In genomic region chr10:71268751-71269150, GRCh38 we compare ENCODE assay signal across 12 cellular contexts. TPM values are rescaled to one million over a fixed set of nuclear protein-coding genes. Genes with fewer than 3 reads are reported as not detected.
A peak's percentile ranks its signal among the peaks of the same experiment; 100 is the strongest.
DNase-seq lines count a peak whose midpoint lies in the region; ATAC-seq and TF ChIP-seq lines count a peak whose summit lies in the region.
"Had no signal": no experiment of that assay in that cellular context is flagged by ENCODE, and none has a peak within 500 bp of the region (broad histone marks: within the 10 kb centered on the region; RNA-seq: fewer than 3 reads in every experiment).

No MANE protein-coding gene starts in this region.

- ATAC-seq in Right ventricle myocardium inferior (peak; percentile 63), HG03108 (IDR thresholded peaks at IDR 0.05; ENCODE audit: unreplicated experiment) (no peak), HG03342 (IDR thresholded peaks at IDR 0.05; ENCODE audit: unreplicated experiment) (no peak)
- ATAC-seq in naive thymus-derived CD8-positive, alpha-beta T cell: no peak
- ATAC-seq: lower lobe of right lung, upper lobe of right lung had no signal

- H3K27me3 Mint-ChIP-seq in Caco-2 (ENCODE audit: insufficient read depth, unreplicated experiment): no peaks in the 10 kb centered on the region
- H3K27me3 Mint-ChIP-seq in naive thymus-derived CD8-positive, alpha-beta T cell: no peaks in the 10 kb centered on the region

- DNase-seq in Caco-2 (no peak), Right ventricle myocardium inferior (ENCODE audit: missing footprints) (peak; percentile 79), osteoblast (ENCODE audit: insufficient read length, low spot score, missing footprints) (peak; percentile 51), DMS79 treated with DMSO at 0.1 percent for 48 hours (lab: John Stamatoyannopoulos, UW) (no peak)
- DNase-seq in naive thymus-derived CD8-positive, alpha-beta T cell: no peak
- DNase-seq: activated CD4-positive, alpha-beta T cell treated with anti-CD3 and anti-CD28 coated beads, Interleukin-2, amount 50 U/mL, for 1 hour; lower lobe of right lung; upper lobe of right lung had no signal

- no peak overlapping the region for H3K4me3 Mint-ChIP-seq in Caco-2 (ENCODE audit: unreplicated experiment)
- H3K4me3 Mint-ChIP-seq in naive thymus-derived CD8-positive, alpha-beta T cell: no peak overlapping the region
- H3K4me3 Mint-ChIP-seq: T-helper 2 cell treated with Interferon-gamma antibody and Interleukin-4, amounts not matched to agents 5 μg/mL and 100 μg/mL, for 36 hours had no signal

- H3K4me1 Mint-ChIP-seq in Caco-2 (ENCODE audit: low read depth, unreplicated experiment): peaks cover 19% of the 10 kb centered on the region
- H3K4me1 Mint-ChIP-seq in naive thymus-derived CD8-positive, alpha-beta T cell: no peaks in the 10 kb centered on the region

- peak overlapping the region; percentile 9 for H3K4me2 ChIP-seq in osteoblast (ENCODE audit: insufficient read depth, low read length)

- H3K27ac Mint-ChIP-seq in Caco-2 (ENCODE audit: unreplicated experiment): peak overlapping the region; percentile 93
- no peak overlapping the region for H3K27ac Mint-ChIP-seq in naive thymus-derived CD8-positive, alpha-beta T cell
- H3K27ac Mint-ChIP-seq: T-helper 2 cell treated with Interferon-gamma antibody and Interleukin-4, amounts not matched to agents 5 μg/mL and 100 μg/mL, for 36 hours had no signal

- TF ChIP-seq CTCF in Caco-2 (IDR thresholded peaks at IDR 0.05; ENCODE audit: insufficient read depth in 1 of 2, low read depth in 1 of 2, low read length in 1 of 2, severe bottlenecking in 1 of 2, unreplicated experiment in 1 of 2) (no peak), VCaP (conservative IDR thresholded peaks at IDR 0.05) (0 out of 2 replicates have a peak, but pooled peaks have one; percentile 7), osteoblast (IDR thresholded peaks at IDR 0.05; ENCODE audit: extremely low read depth, low read depth, low read length) (no peak)

- CTCF ChIA-PET in Caco-2 (lab: Charles Lee): interaction anchor here (0.6 to 1.4 kb wide), 3 partner anchors 9 to 51 kb away, joined by 3 to 4 read pairs (median 3); no protein-coding TSS in a partner anchor

- no TSS peak for BruUV-seq in Caco-2 (replicated peaks; lab: Mats Ljungman, UMichigan)

- no peaks in the 10 kb centered on the region for H3K9me3 ChIP-seq in Caco-2
- H3K9me3 ChIP-seq in osteoblast (ENCODE audit: low read depth, low read length): no peaks in the 10 kb centered on the region
- H3K9me3 ChIP-seq: lower lobe of right lung, upper lobe of right lung had no signal

- POLR2A ChIA-PET in Caco-2 (lab: Charles Lee): no interaction called here
- POLR2A ChIA-PET in naive thymus-derived CD8-positive, alpha-beta T cell (lab: Charles Lee): no interaction called here

- H3K79me2 ChIP-seq in osteoblast (ENCODE audit: insufficient read depth, low read length): peaks cover 4% of the 10 kb centered on the region

- H3K27ac ChIP-seq in VCaP (no peak overlapping the region), osteoblast (ENCODE audit: low read depth, low read length) (peak overlapping the region; percentile 17)
- H3K27ac ChIP-seq: lower lobe of right lung, upper lobe of right lung had no signal

- H3K9me3 Mint-ChIP-seq in Caco-2 (ENCODE audit: unreplicated experiment): no peaks in the 10 kb centered on the region
- H3K9me3 Mint-ChIP-seq in naive thymus-derived CD8-positive, alpha-beta T cell: no peaks in the 10 kb centered on the region
- H3K9me3 Mint-ChIP-seq: T-helper 2 cell treated with Interferon-gamma antibody and Interleukin-4, amounts not matched to agents 5 μg/mL and 100 μg/mL, for 36 hours had no signal

- H4K20me1 ChIP-seq in osteoblast (ENCODE audit: insufficient read depth, low read length): peaks cover 25% of the 10 kb centered on the region

- intact Hi-C loops in Caco-2 (cut with micrococcal nuclease; ENCODE audit: unreplicated experiment): loop anchor here (5.0 kb wide), 1 partner anchor 341 kb away; no protein-coding TSS in a partner anchor
- intact Hi-C loops in Right ventricle myocardium inferior (cut with DNase I): loop anchor here (10.0 kb wide), 1 partner anchor 264 kb away; no protein-coding TSS in a partner anchor

- peaks cover 5% of the 10 kb centered on the region for H3K36me3 Mint-ChIP-seq in Caco-2 (ENCODE audit: insufficient read depth, unreplicated experiment)
- H3K36me3 Mint-ChIP-seq in naive thymus-derived CD8-positive, alpha-beta T cell: no peaks in the 10 kb centered on the region

- no peaks in the 10 kb centered on the region for H3K36me3 ChIP-seq in Caco-2 (ENCODE audit: control insufficient read depth, insufficient read depth, low read length)
- H3K36me3 ChIP-seq in osteoblast (ENCODE audit: insufficient read depth, low read length): no peaks in the 10 kb centered on the region
- H3K36me3 ChIP-seq: lower lobe of right lung, upper lobe of right lung had no signal

- H2AFZ ChIP-seq in osteoblast (ENCODE audit: low read length): no peak overlapping the region

- H3K27me3 ChIP-seq in Caco-2 (replicated peaks; ENCODE audit: control insufficient read depth, insufficient read depth, low read length) (no peaks in the 10 kb centered on the region), osteoblast (ENCODE audit: insufficient read depth, low read length) (no peaks in the 10 kb centered on the region)
- H3K27me3 ChIP-seq: upper lobe of right lung had no signal

- H3K4me1 ChIP-seq in Caco-2: 0 out of 2 replicates have a peak, but pooled peaks cover 14% of the 10 kb centered on the region
- H3K4me1 ChIP-seq in osteoblast (ENCODE audit: insufficient read depth, low read length): peaks cover 44% of the 10 kb centered on the region

- H3K4me3 ChIP-seq in Caco-2 (ENCODE audit: low read depth, low read length): no peak overlapping the region
- H3K4me3 ChIP-seq in osteoblast (ENCODE audit: insufficient read depth, low read length): no peak overlapping the region
- H3K4me3 ChIP-seq: lower lobe of right lung, upper lobe of right lung had no signal

RNA-seq across cellular contexts. Expression of gene SLC29A3, which starts 50.3 kb away (rescaled TPM):
- 18.3 and 20.7 TPM in 2 replicates for total RNA-seq in Caco-2 (2022)
- 1.8 TPM for total RNA-seq in Right ventricle myocardium inferior
- total RNA-seq in osteoblast: 2.5 and 3.8 TPM in 2 replicates
- total RNA-seq in naive thymus-derived CD8-positive, alpha-beta T cell: 10 to 100 TPM in 1 of 2 experiments, 1 to 10 TPM in 1; 8.6 to 10.4 TPM
- polyA plus RNA-seq in naive thymus-derived CD8-positive, alpha-beta T cell: 1 to 10 TPM; 3.7 to 8.2 (median 4.6) TPM

RNA-seq across cellular contexts. Expression of gene UNC5B, which starts 56.4 kb away (rescaled TPM):
- total RNA-seq in Caco-2 (2022): 16.2 and 22.4 TPM in 2 replicates
- total RNA-seq in Right ventricle myocardium inferior: 13.1 TPM
- total RNA-seq in osteoblast: 90.8 and 135 TPM in 2 replicates
- total RNA-seq in naive thymus-derived CD8-positive, alpha-beta T cell: not detected
- polyA plus RNA-seq in naive thymus-derived CD8-positive, alpha-beta T cell: under 1 TPM in 1 of 3 donors, not detected in 2; 0.03 TPM

Comparison
In these comparisons a context has a peak if more than half of its experiments do, and no peak if none do; other contexts are left out.
1. DNase-seq: peak in Right ventricle myocardium inferior (single experiment) and osteoblast (single experiment); none in Caco-2 (0 of 2), naive thymus-derived CD8-positive, alpha-beta T cell (0 of 10) and DMS79 treated with DMSO at 0.1 percent for 48 hours (single experiment).
2. RNA of gene UNC5B, which starts 56.4 kb away (total RNA-seq): 90.8 to 135 TPM in osteoblast, 16.2 to 22.4 TPM in Caco-2 and 13.1 TPM in Right ventricle myocardium inferior (single experiment); not detected in naive thymus-derived CD8-positive, alpha-beta T cell; every median in the first group is over 10 times any median in the second.